ENCODE assay signal across 24 cellular contexts in the genomic region with DNA sequence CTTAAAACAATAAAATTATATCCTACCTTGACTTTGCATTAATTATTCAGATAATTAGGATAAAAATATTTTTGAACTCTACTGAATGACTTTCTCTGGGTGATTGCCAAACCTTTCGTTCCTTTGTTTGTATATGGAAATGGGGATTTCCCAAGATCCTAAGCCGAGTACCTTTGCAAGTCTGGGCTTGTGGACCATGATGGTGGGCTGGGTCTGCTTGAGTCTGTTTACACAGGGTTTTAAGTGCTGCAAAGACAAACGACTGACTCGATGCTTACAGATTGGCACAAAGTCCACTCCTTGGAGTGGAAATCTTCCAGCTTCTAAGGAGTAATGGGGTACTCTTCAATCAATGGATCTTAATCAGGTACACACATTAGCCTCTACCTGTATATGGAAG.
DNase-seq lines count a peak whose midpoint lies in the region; ATAC-seq and TF ChIP-seq lines count a peak whose summit lies in the region.
"Had no signal": no experiment of that assay in that cellular context is flagged by ENCODE, and none has a peak within 500 bp of the region (broad histone marks: within the 10 kb centered on the region; RNA-seq: fewer than 3 reads in every experiment).

No MANE protein-coding gene starts in this region.

- ATAC-seq in GM23338 (no peak), HG03159 (IDR thresholded peaks at IDR 0.05; ENCODE audit: unreplicated experiment) (no peak), GM21390 (IDR thresholded peaks at IDR 0.05; ENCODE audit: unreplicated experiment) (no peak)
- ATAC-seq: activated T-cell treated with anti-CD3 and anti-CD28 coated beads, Interleukin-2, amount 50 U/mL, for 72 hours; HepG2 had no signal

- no peaks in the 10 kb centered on the region for H4K20me1 ChIP-seq in GM23338 (replicated peaks; ENCODE audit: insufficient read depth)

- H3F3A ChIP-seq in GM23338 (replicated peaks; ENCODE audit: low read depth): no peaks in the 10 kb centered on the region

- H3K4me3 Mint-ChIP-seq in GM23338: no peak overlapping the region
- no peak overlapping the region for H3K4me3 Mint-ChIP-seq in endodermal cell
- H3K4me3 Mint-ChIP-seq: activated T-cell treated with anti-CD3 and anti-CD28 coated beads, Interleukin-2, amount 50 U/mL, for 72 hours; CD14-positive monocyte had no signal

- 81 to 88% methylated on average over 2 to 4 of the region's 4 CpGs for WGBS in endodermal cell (ENCODE audit: insufficient coverage in 1 of 2, insufficient read length in 1 of 2), 2 experiments

- H3K27ac Mint-ChIP-seq in GM23338: no peak overlapping the region
- H3K27ac Mint-ChIP-seq in endodermal cell: peak overlapping the region; percentile 17
- H3K27ac Mint-ChIP-seq: activated T-cell treated with anti-CD3 and anti-CD28 coated beads, Interleukin-2, amount 50 U/mL, for 72 hours; CD14-positive monocyte had no signal

- no peaks in the 10 kb centered on the region for H3K79me2 ChIP-seq in GM23338 (replicated peaks; ENCODE audit: insufficient read depth)

- H3K36me3 Mint-ChIP-seq in GM23338 (ENCODE audit: low read depth) (peaks cover 8% of the 10 kb centered on the region; the same call in 1 of the 3 replicates), endodermal cell (ENCODE audit: low read depth) (no peaks in the 10 kb centered on the region)
- H3K36me3 Mint-ChIP-seq: CD14-positive monocyte had no signal

- H3K4me1 ChIP-seq in GM23338 (ENCODE audit: insufficient read depth) (no peaks in the 10 kb centered on the region), endodermal cell (ENCODE audit: control insufficient read depth, insufficient read depth, low read length) (no peaks in the 10 kb centered on the region)
- H3K4me1 ChIP-seq: Peyer's patch, vagina had no signal

- H3K4me1 Mint-ChIP-seq in GM23338 (no peaks in the 10 kb centered on the region), endodermal cell (peaks cover 6% of the 10 kb centered on the region)
- H3K4me1 Mint-ChIP-seq: CD14-positive monocyte had no signal

- no peak overlapping the region for H3K9ac ChIP-seq in endodermal cell (ENCODE audit: extremely low read depth, low read length, poor library complexity, severe bottlenecking)

- H3K36me3 ChIP-seq in GM23338 (ENCODE audit: insufficient read depth): no peaks in the 10 kb centered on the region
- H3K36me3 ChIP-seq in endodermal cell (ENCODE audit: control insufficient read depth, insufficient read depth, low read length): no peaks in the 10 kb centered on the region
- H3K36me3 ChIP-seq: Peyer's patch, vagina had no signal

- DNase-seq in COR-L47 (lab: John Stamatoyannopoulos, UW) (peak; percentile 4), GM23338 (ENCODE audit: low spot score) (no peak), NCI-H345 treated with DMSO at 0.1 percent for 48 hours (lab: John Stamatoyannopoulos, UW; ENCODE audit: unreplicated experiment) (peak; percentile 40), endodermal cell (no peak), DMS114 treated with DMSO at 0.1 percent for 48 hours (lab: John Stamatoyannopoulos, UW; ENCODE audit: unreplicated experiment) (no peak), HuH-7.5 (ENCODE audit: low spot score) (no peak)
- DNase-seq: activated CD4-positive, CD25-positive, alpha-beta regulatory T cell; activated naive CD4-positive, alpha-beta T cell treated with anti-CD3 and anti-CD28 coated beads, Interleukin-2, amount 50 U/mL, for 16 hours; activated T-cell treated with anti-CD3 and anti-CD28 coated beads, Interleukin-2, amount 50 U/mL, for 72 hours; aorta; GOT3; NCI-H2029; occipital lobe; Peyer's patch; stimulated activated CD4-positive, alpha-beta T cell treated with anti-CD3 and anti-CD28 coated beads, Interleukin-12 subunit alpha, Interleukin-12 subunit beta, amount 100 ng/mL, for 4 hours; stimulated activated CD8-positive, alpha-beta memory T cell treated with anti-CD3 and anti-CD28 coated beads, Interleukin-4, amount 100 ng/mL, for 48 hours; T-helper 9 cell had no signal

- H2AFZ ChIP-seq in GM23338: 0 out of 2 replicates have a peak overlapping the region, but pooled peaks have one; percentile 54

- no peak overlapping the region for H3K4me3 ChIP-seq in GM23338
- no peak overlapping the region for H3K4me3 ChIP-seq in endodermal cell (ENCODE audit: low read length)
- H3K4me3 ChIP-seq: lung, Peyer's patch, SK-N-MC, vagina had no signal

- H3K9me3 Mint-ChIP-seq in GM23338: peaks cover 9% of the 10 kb centered on the region; the same call in 2 of the 3 replicates
- peaks cover 11% of the 10 kb centered on the region for H3K9me3 Mint-ChIP-seq in endodermal cell

- H3K27ac ChIP-seq in GM23338 (ENCODE audit: low read depth): no peak overlapping the region
- no peak overlapping the region for H3K27ac ChIP-seq in endodermal cell (ENCODE audit: low read depth, low read length)
- H3K27ac ChIP-seq: Peyer's patch, SK-N-MC, vagina had no signal

- H3K27me3 Mint-ChIP-seq in GM23338 (ENCODE audit: insufficient read depth, low read depth, poor library complexity): peaks cover 2% of the 10 kb centered on the region
- no peaks in the 10 kb centered on the region for H3K27me3 Mint-ChIP-seq in endodermal cell (ENCODE audit: insufficient read depth)

- peaks cover 11% of the 10 kb centered on the region for H3K9me3 ChIP-seq in endodermal cell (ENCODE audit: control insufficient read depth, low read length)
- H3K9me3 ChIP-seq: Peyer's patch, vagina had no signal

- H3K9me2 ChIP-seq in GM23338 (ENCODE audit: insufficient read depth): peaks cover 10% of the 10 kb centered on the region

- H3K4me2 ChIP-seq in GM23338: no peak overlapping the region

- no peaks in the 10 kb centered on the region for H3K27me3 ChIP-seq in GM23338 (ENCODE audit: insufficient read depth)
- H3K27me3 ChIP-seq in endodermal cell (ENCODE audit: control insufficient read depth, insufficient read depth, low read length, poor library complexity, severe bottlenecking): no peaks in the 10 kb centered on the region
- H3K27me3 ChIP-seq: Peyer's patch, vagina had no signal

- no peak for TF ChIP-seq CTCF in GM23338 (conservative IDR thresholded peaks at IDR 0.05; ENCODE audit: low read depth in 2 of 2)
- no peak for TF ChIP-seq CTCF in endodermal cell (conservative IDR thresholded peaks at IDR 0.05)

TF ChIP-seq in GM23338, 12 proteins besides CTCF, POLR2A, EP300 and RAD21 (continues in another document):
- TF ChIP-seq CREB1 (CRISPR knock-in tag; IDR thresholded peaks at IDR 0.05; ENCODE audit: low read depth) (no peak), EZH2 (IDR thresholded peaks at IDR 0.05; ENCODE audit: low read depth, unreplicated experiment) (no peak), STAT1 (IDR thresholded peaks at IDR 0.05; ENCODE audit: unreplicated experiment) (no peak), POLR2AphosphoS5 (IDR thresholded peaks at IDR 0.05; ENCODE audit: low read depth) (no peak)
- TF ChIP-seq, protein P1, sequence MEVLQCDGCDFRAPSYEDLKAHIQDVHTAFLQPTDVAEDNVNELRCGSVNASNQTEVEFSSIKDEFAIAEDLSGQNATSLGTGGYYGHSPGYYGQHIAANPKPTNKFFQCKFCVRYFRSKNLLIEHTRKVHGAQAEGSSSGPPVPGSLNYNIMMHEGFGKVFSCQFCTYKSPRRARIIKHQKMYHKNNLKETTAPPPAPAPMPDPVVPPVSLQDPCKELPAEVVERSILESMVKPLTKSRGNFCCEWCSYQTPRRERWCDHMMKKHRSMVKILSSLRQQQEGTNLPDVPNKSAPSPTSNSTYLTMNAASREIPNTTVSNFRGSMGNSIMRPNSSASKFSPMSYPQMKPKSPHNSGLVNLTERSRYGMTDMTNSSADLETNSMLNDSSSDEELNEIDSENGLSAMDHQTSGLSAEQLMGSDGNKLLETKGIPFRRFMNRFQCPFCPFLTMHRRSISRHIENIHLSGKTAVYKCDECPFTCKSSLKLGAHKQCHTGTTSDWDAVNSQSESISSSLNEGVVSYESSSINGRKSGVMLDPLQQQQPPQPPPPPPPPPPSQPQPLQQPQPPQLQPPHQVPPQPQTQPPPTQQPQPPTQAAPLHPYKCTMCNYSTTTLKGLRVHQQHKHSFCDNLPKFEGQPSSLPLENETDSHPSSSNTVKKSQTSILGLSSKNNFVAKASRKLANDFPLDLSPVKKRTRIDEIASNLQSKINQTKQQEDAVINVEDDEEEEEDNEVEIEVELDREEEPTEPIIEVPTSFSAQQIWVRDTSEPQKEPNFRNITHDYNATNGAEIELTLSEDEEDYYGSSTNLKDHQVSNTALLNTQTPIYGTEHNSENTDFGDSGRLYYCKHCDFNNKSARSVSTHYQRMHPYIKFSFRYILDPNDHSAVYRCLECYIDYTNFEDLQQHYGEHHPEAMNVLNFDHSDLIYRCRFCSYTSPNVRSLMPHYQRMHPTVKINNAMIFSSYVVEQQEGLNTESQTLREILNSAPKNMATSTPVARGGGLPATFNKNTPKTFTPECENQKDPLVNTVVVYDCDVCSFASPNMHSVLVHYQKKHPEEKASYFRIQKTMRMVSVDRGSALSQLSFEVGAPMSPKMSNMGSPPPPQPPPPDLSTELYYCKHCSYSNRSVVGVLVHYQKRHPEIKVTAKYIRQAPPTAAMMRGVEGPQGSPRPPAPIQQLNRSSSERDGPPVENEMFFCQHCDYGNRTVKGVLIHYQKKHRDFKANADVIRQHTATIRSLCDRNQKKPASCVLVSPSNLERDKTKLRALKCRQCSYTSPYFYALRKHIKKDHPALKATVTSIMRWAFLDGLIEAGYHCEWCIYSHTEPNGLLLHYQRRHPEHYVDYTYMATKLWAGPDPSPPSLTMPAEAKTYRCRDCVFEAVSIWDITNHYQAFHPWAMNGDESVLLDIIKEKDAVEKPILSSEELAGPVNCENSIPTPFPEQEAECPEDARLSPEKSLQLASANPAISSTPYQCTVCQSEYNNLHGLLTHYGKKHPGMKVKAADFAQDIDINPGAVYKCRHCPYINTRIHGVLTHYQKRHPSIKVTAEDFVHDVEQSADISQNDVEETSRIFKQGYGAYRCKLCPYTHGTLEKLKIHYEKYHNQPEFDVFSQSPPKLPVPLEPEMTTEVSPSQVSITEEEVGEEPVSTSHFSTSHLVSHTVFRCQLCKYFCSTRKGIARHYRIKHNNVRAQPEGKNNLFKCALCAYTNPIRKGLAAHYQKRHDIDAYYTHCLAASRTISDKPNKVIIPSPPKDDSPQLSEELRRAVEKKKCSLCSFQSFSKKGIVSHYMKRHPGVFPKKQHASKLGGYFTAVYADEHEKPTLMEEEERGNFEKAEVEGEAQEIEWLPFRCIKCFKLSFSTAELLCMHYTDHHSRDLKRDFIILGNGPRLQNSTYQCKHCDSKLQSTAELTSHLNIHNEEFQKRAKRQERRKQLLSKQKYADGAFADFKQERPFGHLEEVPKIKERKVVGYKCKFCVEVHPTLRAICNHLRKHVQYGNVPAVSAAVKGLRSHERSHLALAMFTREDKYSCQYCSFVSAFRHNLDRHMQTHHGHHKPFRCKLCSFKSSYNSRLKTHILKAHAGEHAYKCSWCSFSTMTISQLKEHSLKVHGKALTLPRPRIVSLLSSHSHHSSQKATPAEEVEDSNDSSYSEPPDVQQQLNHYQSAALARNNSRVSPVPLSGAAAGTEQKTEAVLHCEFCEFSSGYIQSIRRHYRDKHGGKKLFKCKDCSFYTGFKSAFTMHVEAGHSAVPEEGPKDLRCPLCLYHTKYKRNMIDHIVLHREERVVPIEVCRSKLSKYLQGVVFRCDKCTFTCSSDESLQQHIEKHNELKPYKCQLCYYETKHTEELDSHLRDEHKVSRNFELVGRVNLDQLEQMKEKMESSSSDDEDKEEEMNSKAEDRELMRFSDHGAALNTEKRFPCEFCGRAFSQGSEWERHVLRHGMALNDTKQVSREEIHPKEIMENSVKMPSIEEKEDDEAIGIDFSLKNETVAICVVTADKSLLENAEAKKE (CRISPR knock-in tag; IDR thresholded peaks at IDR 0.05): no peak

Comparison
In these comparisons a context has a peak if more than half of its experiments do, and no peak if none do; other contexts are left out.
1. DNase-seq: peak in COR-L47 (single experiment) and NCI-H345 treated with DMSO at 0.1 percent for 48 hours (single experiment); none in GM23338 (single experiment), endodermal cell (single experiment), DMS114 treated with DMSO at 0.1 percent for 48 hours (single experiment) and HuH-7.5 (single experiment).